Comparison of ENCODE assay signal across 1 cellular context in genomic region chr1:11707621-11708276, GRCh38.
A peak's percentile ranks its signal among the peaks of the same experiment; 100 is the strongest.
TF ChIP-seq lines count a peak whose summit lies in the region.

No MANE protein-coding gene starts in this region.

TF ChIP-seq in GM12878, 131 proteins besides CTCF, POLR2A, EP300 and RAD21:
- TF ChIP-seq NR2F1 (conservative IDR thresholded peaks at IDR 0.05), result peak; percentile 51; the same call in 1 of the 2 replicates
- no peak for TF ChIP-seq IRF4 (IDR thresholded peaks at IDR 0.05; ENCODE audit: low read depth, low read length)
